In genomic region chr2:144595279-144595678, GRCh38 we compare ENCODE assay signal across 18 cellular contexts.
DNase-seq lines count a peak whose midpoint lies in the region; ATAC-seq lines count a peak whose summit lies in the region.
"Had no signal": no experiment of that assay in that cellular context is flagged by ENCODE, and none has a peak within 500 bp of the region (broad histone marks: within the 10 kb centered on the region; RNA-seq: fewer than 3 reads in every experiment).

No MANE protein-coding gene starts in this region.

- no peak overlapping the region for H2BK5ac ChIP-seq in mesenchymal stem cell (ENCODE audit: low read depth, low read length, poor library complexity, severe bottlenecking)

- 0 out of 22 replicates have a peak overlapping the region, but pooled peaks of 1 of the 11 experiments have one; percentile 22 for H3K9ac ChIP-seq in BLaER1 treated with 17β-estradiol and CSF1 and Interleukin-3, amounts not matched to agents 10 nM and 100 nM
- H3K9ac ChIP-seq in mesenchymal stem cell (ENCODE audit: low read length): no peak overlapping the region

- H2BK120ac ChIP-seq in mesenchymal stem cell (ENCODE audit: low read depth, low read length): no peak overlapping the region

- H3K14ac ChIP-seq in mesenchymal stem cell (ENCODE audit: low read length in 2 of 2): no peak overlapping the region

- ATAC-seq in GM21381 (IDR thresholded peaks at IDR 0.05; ENCODE audit: unreplicated experiment): no peak
- ATAC-seq: activated T-cell treated with anti-CD3 and anti-CD28 coated beads, Interleukin-2, amount 50 U/mL, for 4 hours; left colon; Right ventricle myocardium inferior had no signal

- H3K27me3 ChIP-seq in BLaER1 treated with 17β-estradiol and CSF1 and Interleukin-3, amounts not matched to agents 10 nM and 100 nM: no peaks in the 10 kb centered on the region
- H3K27me3 ChIP-seq in mesenchymal stem cell (ENCODE audit: control insufficient read depth in 1 of 2, insufficient read depth in 1 of 2, low read length in 2 of 2): no peaks in the 10 kb centered on the region
- H3K27me3 ChIP-seq: adrenal gland, BE2C had no signal

- no peak overlapping the region for H4K8ac ChIP-seq in mesenchymal stem cell (ENCODE audit: low read length)

- peak overlapping the region; percentile 65 for H4K91ac ChIP-seq in mesenchymal stem cell (ENCODE audit: low read length)

- peak overlapping the region; percentile 28 to 75 for H3K4ac ChIP-seq in mesenchymal stem cell (ENCODE audit: low read depth in 1 of 2, low read length in 2 of 2)

- no peak overlapping the region for H3K4me3 ChIP-seq in BLaER1 treated with 17β-estradiol and CSF1 and Interleukin-3, amounts not matched to agents 10 nM and 100 nM
- H3K4me3 ChIP-seq in mesenchymal stem cell (ENCODE audit: insufficient read depth in 1 of 2, low read depth in 1 of 2, low read length in 2 of 2): no peak overlapping the region
- H3K4me3 ChIP-seq: adrenal gland had no signal

- no peak overlapping the region for H3K23ac ChIP-seq in mesenchymal stem cell (ENCODE audit: low read length in 2 of 2)

- DNase-seq in NCI-H2171 treated with DMSO at 0.1 percent for 48 hours (lab: John Stamatoyannopoulos, UW): peak; percentile 84
- DNase-seq in amniotic epithelial cell (ENCODE audit: low read depth): peak; percentile 14
- DNase-seq in mesenchymal stem cell: no peak
- no peak for DNase-seq in effector CD8-positive, alpha-beta T cell (lab: John Stamatoyannopoulos, UW)
- no peak for DNase-seq in NCI-H146 (lab: John Stamatoyannopoulos, UW)
- no peak for DNase-seq in NCI-H446 (lab: John Stamatoyannopoulos, UW)
- DNase-seq: activated naive CD4-positive, alpha-beta T cell; activated T-cell treated with anti-CD3 and anti-CD28 coated beads, Interleukin-2, amount 50 U/mL, for 4 hours; adrenal gland; BE2C; Calu3; left colon; NCI-H1930; stimulated activated CD4-positive, alpha-beta T cell treated with anti-CD3 and anti-CD28 coated beads, Interleukin-15, amount 100 ng/mL, for 24 hours; stimulated activated CD8-positive, alpha-beta memory T cell treated with anti-CD3 and anti-CD28 coated beads, Interleukin-4, amount 100 ng/mL, for 48 hours had no signal

- 29% methylated on average over 1 of the region's 2 CpGs for WGBS in mesenchymal stem cell

- no peaks in the 10 kb centered on the region for H4K20me1 ChIP-seq in BLaER1 treated with 17β-estradiol and CSF1 and Interleukin-3, amounts not matched to agents 10 nM and 100 nM

- peak overlapping the region; percentile 71 to 94 (median 79); a peak in 21 of 22 replicates for H3K4me2 ChIP-seq in BLaER1 treated with 17β-estradiol and CSF1 and Interleukin-3, amounts not matched to agents 10 nM and 100 nM
- no peak overlapping the region for H3K4me2 ChIP-seq in mesenchymal stem cell (ENCODE audit: low read length, poor library complexity, severe bottlenecking)

- no peak overlapping the region for H2AK5ac ChIP-seq in mesenchymal stem cell (ENCODE audit: low read length, severe bottlenecking)

- H2BK12ac ChIP-seq in mesenchymal stem cell (ENCODE audit: low read length in 2 of 2): peak overlapping the region; percentile 70 to 71

- no peak overlapping the region for H2AFZ ChIP-seq in mesenchymal stem cell (ENCODE audit: low read depth, low read length)

- no peak overlapping the region for H2BK15ac ChIP-seq in mesenchymal stem cell (ENCODE audit: low read depth, poor library complexity, severe bottlenecking)

- H3K18ac ChIP-seq in mesenchymal stem cell (ENCODE audit: low read depth in 1 of 2, low read length in 2 of 2): peak overlapping the region in 1 of 2 experiments; percentile 89

- no peaks in the 10 kb centered on the region for H3K79me1 ChIP-seq in mesenchymal stem cell (replicated peaks; ENCODE audit: low read length, poor library complexity, severe bottlenecking)

- H3K27ac ChIP-seq in BLaER1 treated with 17β-estradiol and CSF1 and Interleukin-3, amounts not matched to agents 10 nM and 100 nM: peak overlapping the region in 2 of 11 experiments; percentile 6 to 68; a peak in 3 of 22 replicates
- H3K27ac ChIP-seq in mesenchymal stem cell (ENCODE audit: low read length, poor library complexity, severe bottlenecking): no peak overlapping the region

- H3K4me1 ChIP-seq in BLaER1 treated with 17β-estradiol and CSF1 and Interleukin-3, amounts not matched to agents 10 nM and 100 nM: peaks cover 38 to 49% (median 46%) of the 10 kb centered on the region in 10 experiments
- H3K4me1 ChIP-seq in mesenchymal stem cell (ENCODE audit: control insufficient read depth, insufficient read depth, low read depth, low read length): no peaks in the 10 kb centered on the region
- H3K4me1 ChIP-seq: BE2C had no signal

- no peaks in the 10 kb centered on the region for H3K36me3 ChIP-seq in BLaER1 treated with 17β-estradiol and CSF1 and Interleukin-3, amounts not matched to agents 10 nM and 100 nM
- H3K36me3 ChIP-seq in mesenchymal stem cell (ENCODE audit: control insufficient read depth in 1 of 2, insufficient read depth in 2 of 2, low read depth in 1 of 2, low read length in 2 of 2): no peaks in the 10 kb centered on the region
- H3K36me3 ChIP-seq: adrenal gland, BE2C had no signal

- peaks cover 13 to 35% (median 26%) of the 10 kb centered on the region in 11 experiments; a peak in 20 of 22 replicates for H3K9me3 ChIP-seq in BLaER1 treated with 17β-estradiol and CSF1 and Interleukin-3, amounts not matched to agents 10 nM and 100 nM (replicated peaks in 1 of 11)
- H3K9me3 ChIP-seq in mesenchymal stem cell (ENCODE audit: control insufficient read depth, low read length): no peaks in the 10 kb centered on the region
- H3K9me3 ChIP-seq: adrenal gland, BE2C had no signal

Comparison
In these comparisons a context has a peak if more than half of its experiments do, and no peak if none do; other contexts are left out.
1. DNase-seq: peak in NCI-H2171 treated with DMSO at 0.1 percent for 48 hours (single experiment) and amniotic epithelial cell (single experiment); none in mesenchymal stem cell (single experiment), effector CD8-positive, alpha-beta T cell (single experiment), NCI-H146 (single experiment) and NCI-H446 (0 of 2).